1 cellular context compared by ENCODE assay signal in the genomic region with DNA sequence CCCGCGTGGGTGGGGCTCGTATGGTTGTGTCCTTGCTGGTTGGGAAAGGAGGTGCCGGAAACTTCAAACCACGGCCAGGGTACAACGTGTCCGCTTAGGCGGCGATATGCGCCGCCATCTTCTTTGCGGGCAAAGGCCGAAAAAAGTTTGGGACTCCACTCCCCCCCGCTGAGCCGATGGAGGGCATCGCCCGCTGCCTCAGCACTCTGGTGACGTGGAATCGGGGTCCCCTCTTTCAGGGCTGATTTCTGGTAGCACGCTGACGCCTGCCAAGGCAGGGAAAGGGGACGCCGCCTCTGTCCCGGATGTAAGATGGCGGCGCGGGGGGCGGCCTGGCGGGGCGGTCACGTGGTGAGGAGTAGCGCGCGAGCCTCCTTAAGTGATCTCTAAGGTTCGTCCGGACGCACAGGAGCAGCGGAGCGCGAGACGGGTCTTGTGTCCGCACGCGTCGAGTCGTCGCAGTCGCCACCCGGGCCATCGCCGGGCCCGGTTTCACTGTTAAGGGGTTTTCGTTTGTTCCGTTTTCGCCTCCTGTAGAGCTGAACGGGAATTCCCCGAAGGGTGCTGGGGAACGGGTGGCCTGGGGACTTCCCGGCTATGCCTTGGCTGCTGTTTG.
TF ChIP-seq lines count a peak whose summit lies in the region.

No MANE protein-coding gene starts in this region.

TF ChIP-seq in HepG2, 621 proteins besides CTCF, POLR2A, EP300 and RAD21 (continued from another document and continues in another):
- TF ChIP-seq, protein P1, sequence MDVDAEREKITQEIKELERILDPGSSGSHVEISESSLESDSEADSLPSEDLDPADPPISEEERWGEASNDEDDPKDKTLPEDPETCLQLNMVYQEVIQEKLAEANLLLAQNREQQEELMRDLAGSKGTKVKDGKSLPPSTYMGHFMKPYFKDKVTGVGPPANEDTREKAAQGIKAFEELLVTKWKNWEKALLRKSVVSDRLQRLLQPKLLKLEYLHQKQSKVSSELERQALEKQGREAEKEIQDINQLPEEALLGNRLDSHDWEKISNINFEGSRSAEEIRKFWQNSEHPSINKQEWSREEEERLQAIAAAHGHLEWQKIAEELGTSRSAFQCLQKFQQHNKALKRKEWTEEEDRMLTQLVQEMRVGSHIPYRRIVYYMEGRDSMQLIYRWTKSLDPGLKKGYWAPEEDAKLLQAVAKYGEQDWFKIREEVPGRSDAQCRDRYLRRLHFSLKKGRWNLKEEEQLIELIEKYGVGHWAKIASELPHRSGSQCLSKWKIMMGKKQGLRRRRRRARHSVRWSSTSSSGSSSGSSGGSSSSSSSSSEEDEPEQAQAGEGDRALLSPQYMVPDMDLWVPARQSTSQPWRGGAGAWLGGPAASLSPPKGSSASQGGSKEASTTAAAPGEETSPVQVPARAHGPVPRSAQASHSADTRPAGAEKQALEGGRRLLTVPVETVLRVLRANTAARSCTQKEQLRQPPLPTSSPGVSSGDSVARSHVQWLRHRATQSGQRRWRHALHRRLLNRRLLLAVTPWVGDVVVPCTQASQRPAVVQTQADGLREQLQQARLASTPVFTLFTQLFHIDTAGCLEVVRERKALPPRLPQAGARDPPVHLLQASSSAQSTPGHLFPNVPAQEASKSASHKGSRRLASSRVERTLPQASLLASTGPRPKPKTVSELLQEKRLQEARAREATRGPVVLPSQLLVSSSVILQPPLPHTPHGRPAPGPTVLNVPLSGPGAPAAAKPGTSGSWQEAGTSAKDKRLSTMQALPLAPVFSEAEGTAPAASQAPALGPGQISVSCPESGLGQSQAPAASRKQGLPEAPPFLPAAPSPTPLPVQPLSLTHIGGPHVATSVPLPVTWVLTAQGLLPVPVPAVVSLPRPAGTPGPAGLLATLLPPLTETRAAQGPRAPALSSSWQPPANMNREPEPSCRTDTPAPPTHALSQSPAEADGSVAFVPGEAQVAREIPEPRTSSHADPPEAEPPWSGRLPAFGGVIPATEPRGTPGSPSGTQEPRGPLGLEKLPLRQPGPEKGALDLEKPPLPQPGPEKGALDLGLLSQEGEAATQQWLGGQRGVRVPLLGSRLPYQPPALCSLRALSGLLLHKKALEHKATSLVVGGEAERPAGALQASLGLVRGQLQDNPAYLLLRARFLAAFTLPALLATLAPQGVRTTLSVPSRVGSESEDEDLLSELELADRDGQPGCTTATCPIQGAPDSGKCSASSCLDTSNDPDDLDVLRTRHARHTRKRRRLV (CRISPR knock-in tag; IDR thresholded peaks at IDR 0.05) = no peak; the same call in 1 of the 2 replicates
- TF ChIP-seq, protein P2, sequence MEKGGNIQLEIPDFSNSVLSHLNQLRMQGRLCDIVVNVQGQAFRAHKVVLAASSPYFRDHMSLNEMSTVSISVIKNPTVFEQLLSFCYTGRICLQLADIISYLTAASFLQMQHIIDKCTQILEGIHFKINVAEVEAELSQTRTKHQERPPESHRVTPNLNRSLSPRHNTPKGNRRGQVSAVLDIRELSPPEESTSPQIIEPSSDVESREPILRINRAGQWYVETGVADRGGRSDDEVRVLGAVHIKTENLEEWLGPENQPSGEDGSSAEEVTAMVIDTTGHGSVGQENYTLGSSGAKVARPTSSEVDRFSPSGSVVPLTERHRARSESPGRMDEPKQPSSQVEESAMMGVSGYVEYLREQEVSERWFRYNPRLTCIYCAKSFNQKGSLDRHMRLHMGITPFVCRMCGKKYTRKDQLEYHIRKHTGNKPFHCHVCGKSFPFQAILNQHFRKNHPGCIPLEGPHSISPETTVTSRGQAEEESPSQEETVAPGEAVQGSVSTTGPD (CRISPR knock-in tag; IDR thresholded peaks at IDR 0.05) = peak; percentile 19; the same call in 1 of the 2 replicates
- TF ChIP-seq, protein P3, sequence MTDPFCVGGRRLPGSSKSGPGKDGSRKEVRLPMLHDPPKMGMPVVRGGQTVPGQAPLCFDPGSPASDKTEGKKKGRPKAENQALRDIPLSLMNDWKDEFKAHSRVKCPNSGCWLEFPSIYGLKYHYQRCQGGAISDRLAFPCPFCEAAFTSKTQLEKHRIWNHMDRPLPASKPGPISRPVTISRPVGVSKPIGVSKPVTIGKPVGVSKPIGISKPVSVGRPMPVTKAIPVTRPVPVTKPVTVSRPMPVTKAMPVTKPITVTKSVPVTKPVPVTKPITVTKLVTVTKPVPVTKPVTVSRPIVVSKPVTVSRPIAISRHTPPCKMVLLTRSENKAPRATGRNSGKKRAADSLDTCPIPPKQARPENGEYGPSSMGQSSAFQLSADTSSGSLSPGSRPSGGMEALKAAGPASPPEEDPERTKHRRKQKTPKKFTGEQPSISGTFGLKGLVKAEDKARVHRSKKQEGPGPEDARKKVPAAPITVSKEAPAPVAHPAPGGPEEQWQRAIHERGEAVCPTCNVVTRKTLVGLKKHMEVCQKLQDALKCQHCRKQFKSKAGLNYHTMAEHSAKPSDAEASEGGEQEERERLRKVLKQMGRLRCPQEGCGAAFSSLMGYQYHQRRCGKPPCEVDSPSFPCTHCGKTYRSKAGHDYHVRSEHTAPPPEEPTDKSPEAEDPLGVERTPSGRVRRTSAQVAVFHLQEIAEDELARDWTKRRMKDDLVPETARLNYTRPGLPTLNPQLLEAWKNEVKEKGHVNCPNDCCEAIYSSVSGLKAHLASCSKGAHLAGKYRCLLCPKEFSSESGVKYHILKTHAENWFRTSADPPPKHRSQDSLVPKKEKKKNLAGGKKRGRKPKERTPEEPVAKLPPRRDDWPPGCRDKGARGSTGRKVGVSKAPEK (CRISPR knock-in tag; IDR thresholded peaks at IDR 0.05; ENCODE audit: borderline replicate concordance) = no peak
- TF ChIP-seq ZNF737 (CRISPR knock-in tag; IDR thresholded peaks at IDR 0.05; ENCODE audit: borderline replicate concordance) = no peak; the same call in 1 of the 2 replicates
- TF ChIP-seq, protein P4, sequence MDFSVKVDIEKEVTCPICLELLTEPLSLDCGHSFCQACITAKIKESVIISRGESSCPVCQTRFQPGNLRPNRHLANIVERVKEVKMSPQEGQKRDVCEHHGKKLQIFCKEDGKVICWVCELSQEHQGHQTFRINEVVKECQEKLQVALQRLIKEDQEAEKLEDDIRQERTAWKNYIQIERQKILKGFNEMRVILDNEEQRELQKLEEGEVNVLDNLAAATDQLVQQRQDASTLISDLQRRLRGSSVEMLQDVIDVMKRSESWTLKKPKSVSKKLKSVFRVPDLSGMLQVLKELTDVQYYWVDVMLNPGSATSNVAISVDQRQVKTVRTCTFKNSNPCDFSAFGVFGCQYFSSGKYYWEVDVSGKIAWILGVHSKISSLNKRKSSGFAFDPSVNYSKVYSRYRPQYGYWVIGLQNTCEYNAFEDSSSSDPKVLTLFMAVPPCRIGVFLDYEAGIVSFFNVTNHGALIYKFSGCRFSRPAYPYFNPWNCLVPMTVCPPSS (IDR thresholded peaks at IDR 0.05) = no peak
- peak; percentile 16; the same call in 1 of the 2 replicates for TF ChIP-seq ZNF232 (CRISPR knock-in tag; IDR thresholded peaks at IDR 0.05; ENCODE audit: borderline replicate concordance)
- peak; percentile 89 for TF ChIP-seq NFKB2 (CRISPR knock-in tag; IDR thresholded peaks at IDR 0.05; ENCODE audit: borderline replicate concordance)
- TF ChIP-seq, protein P5, sequence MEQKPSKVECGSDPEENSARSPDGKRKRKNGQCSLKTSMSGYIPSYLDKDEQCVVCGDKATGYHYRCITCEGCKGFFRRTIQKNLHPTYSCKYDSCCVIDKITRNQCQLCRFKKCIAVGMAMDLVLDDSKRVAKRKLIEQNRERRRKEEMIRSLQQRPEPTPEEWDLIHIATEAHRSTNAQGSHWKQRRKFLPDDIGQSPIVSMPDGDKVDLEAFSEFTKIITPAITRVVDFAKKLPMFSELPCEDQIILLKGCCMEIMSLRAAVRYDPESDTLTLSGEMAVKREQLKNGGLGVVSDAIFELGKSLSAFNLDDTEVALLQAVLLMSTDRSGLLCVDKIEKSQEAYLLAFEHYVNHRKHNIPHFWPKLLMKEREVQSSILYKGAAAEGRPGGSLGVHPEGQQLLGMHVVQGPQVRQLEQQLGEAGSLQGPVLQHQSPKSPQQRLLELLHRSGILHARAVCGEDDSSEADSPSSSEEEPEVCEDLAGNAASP (CRISPR knock-in tag; IDR thresholded peaks at IDR 0.05; ENCODE audit: borderline replicate concordance) = peak; percentile 28; the same call in 1 of the 2 replicates
- peak; percentile 20; the same call in 1 of the 2 replicates for TF ChIP-seq MED13 (CRISPR knock-in tag; IDR thresholded peaks at IDR 0.05)
- 0 out of 2 replicates have a peak, but pooled peaks have one; percentile 41 for TF ChIP-seq MEIS1 (CRISPR knock-in tag; IDR thresholded peaks at IDR 0.05; ENCODE audit: borderline replicate concordance)
- TF ChIP-seq ZNF234 (CRISPR knock-in tag; conservative IDR thresholded peaks at IDR 0.05) = no peak; the same call in 1 of the 2 replicates
- TF ChIP-seq, protein P6, sequence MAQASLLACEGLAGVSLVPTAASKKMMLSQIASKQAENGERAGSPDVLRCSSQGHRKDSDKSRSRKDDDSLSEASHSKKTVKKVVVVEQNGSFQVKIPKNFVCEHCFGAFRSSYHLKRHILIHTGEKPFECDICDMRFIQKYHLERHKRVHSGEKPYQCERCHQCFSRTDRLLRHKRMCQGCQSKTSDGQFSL (CRISPR knock-in tag; IDR thresholded peaks at IDR 0.05) = 0 out of 2 replicates have a peak, but pooled peaks have one; percentile 30
- peak; percentile 23; the same call in 1 of the 2 replicates for TF ChIP-seq ZNF589 (CRISPR knock-in tag; conservative IDR thresholded peaks at IDR 0.05)
- TF ChIP-seq REPIN1 (CRISPR knock-in tag; IDR thresholded peaks at IDR 0.05; ENCODE audit: borderline replicate concordance, low read depth) = peak; percentile 83
- TF ChIP-seq MED1 (CRISPR knock-in tag; IDR thresholded peaks at IDR 0.05) = peak; percentile 64; the same call in 1 of the 2 replicates
- TF ChIP-seq, protein P7, sequence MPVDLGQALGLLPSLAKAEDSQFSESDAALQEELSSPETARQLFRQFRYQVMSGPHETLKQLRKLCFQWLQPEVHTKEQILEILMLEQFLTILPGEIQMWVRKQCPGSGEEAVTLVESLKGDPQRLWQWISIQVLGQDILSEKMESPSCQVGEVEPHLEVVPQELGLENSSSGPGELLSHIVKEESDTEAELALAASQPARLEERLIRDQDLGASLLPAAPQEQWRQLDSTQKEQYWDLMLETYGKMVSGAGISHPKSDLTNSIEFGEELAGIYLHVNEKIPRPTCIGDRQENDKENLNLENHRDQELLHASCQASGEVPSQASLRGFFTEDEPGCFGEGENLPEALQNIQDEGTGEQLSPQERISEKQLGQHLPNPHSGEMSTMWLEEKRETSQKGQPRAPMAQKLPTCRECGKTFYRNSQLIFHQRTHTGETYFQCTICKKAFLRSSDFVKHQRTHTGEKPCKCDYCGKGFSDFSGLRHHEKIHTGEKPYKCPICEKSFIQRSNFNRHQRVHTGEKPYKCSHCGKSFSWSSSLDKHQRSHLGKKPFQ (CRISPR knock-in tag; IDR thresholded peaks at IDR 0.05; ENCODE audit: insufficient replicate concordance) = peak; percentile 71
- TF ChIP-seq ZNF431 (CRISPR knock-in tag; IDR thresholded peaks at IDR 0.05; ENCODE audit: borderline replicate concordance, low read depth) = 0 out of 2 replicates have a peak, but pooled peaks have one; percentile 9
- TF ChIP-seq, protein P8, sequence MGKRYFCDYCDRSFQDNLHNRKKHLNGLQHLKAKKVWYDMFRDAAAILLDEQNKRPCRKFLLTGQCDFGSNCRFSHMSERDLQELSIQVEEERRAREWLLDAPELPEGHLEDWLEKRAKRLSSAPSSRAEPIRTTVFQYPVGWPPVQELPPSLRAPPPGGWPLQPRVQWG (CRISPR knock-in tag; IDR thresholded peaks at IDR 0.05; ENCODE audit: borderline replicate concordance, low read depth) = no peak
- TF ChIP-seq FOXO1 (CRISPR knock-in tag; IDR thresholded peaks at IDR 0.05) = peak; percentile 21; the same call in 1 of the 2 replicates
- 0 out of 2 replicates have a peak, but pooled peaks have one; percentile 15 for TF ChIP-seq KDM6A (CRISPR knock-in tag; IDR thresholded peaks at IDR 0.05; ENCODE audit: low read depth)
- TF ChIP-seq ZNF788 (CRISPR knock-in tag; IDR thresholded peaks at IDR 0.05; ENCODE audit: borderline replicate concordance) = peak; percentile 17; the same call in 1 of the 2 replicates
- TF ChIP-seq, protein P9, sequence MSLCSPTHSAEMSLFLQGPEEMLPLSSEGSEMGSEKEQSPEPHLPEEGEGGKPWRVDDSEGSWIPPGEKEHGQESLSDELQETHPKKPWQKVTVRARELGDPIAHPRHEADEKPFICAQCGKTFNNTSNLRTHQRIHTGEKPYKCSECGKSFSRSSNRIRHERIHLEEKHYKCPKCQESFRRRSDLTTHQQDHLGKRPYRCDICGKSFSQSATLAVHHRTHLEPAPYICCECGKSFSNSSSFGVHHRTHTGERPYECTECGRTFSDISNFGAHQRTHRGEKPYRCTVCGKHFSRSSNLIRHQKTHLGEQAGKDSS (CRISPR knock-in tag; IDR thresholded peaks at IDR 0.05; ENCODE audit: borderline replicate concordance, low read depth) = no peak
- peak; percentile 59; the same call in 1 of the 2 replicates for TF ChIP-seq ZSCAN21 (CRISPR knock-in tag; IDR thresholded peaks at IDR 0.05; ENCODE audit: borderline replicate concordance)
- TF ChIP-seq ZNF724P (CRISPR knock-in tag; IDR thresholded peaks at IDR 0.05; ENCODE audit: borderline replicate concordance) = peak; percentile 17; the same call in 1 of the 2 replicates
- no peak for TF ChIP-seq SKI (IDR thresholded peaks at IDR 0.05; ENCODE audit: partially characterized antibody)
- peak; percentile 71; the same call in 1 of the 2 replicates for TF ChIP-seq AHR (CRISPR knock-in tag; IDR thresholded peaks at IDR 0.05)
- TF ChIP-seq TEAD3 (CRISPR knock-in tag; optimal IDR thresholded peaks at IDR 0.05; ENCODE audit: borderline replicate concordance) = peak; percentile 35
- 0 out of 2 replicates have a peak, but pooled peaks have one; percentile 20 for TF ChIP-seq ZBTB20 (CRISPR knock-in tag; IDR thresholded peaks at IDR 0.05; ENCODE audit: borderline replicate concordance, low read depth)
- TF ChIP-seq ETV6 (CRISPR knock-in tag; conservative IDR thresholded peaks at IDR 0.05) = peak; percentile 47
- TF ChIP-seq, protein P10, sequence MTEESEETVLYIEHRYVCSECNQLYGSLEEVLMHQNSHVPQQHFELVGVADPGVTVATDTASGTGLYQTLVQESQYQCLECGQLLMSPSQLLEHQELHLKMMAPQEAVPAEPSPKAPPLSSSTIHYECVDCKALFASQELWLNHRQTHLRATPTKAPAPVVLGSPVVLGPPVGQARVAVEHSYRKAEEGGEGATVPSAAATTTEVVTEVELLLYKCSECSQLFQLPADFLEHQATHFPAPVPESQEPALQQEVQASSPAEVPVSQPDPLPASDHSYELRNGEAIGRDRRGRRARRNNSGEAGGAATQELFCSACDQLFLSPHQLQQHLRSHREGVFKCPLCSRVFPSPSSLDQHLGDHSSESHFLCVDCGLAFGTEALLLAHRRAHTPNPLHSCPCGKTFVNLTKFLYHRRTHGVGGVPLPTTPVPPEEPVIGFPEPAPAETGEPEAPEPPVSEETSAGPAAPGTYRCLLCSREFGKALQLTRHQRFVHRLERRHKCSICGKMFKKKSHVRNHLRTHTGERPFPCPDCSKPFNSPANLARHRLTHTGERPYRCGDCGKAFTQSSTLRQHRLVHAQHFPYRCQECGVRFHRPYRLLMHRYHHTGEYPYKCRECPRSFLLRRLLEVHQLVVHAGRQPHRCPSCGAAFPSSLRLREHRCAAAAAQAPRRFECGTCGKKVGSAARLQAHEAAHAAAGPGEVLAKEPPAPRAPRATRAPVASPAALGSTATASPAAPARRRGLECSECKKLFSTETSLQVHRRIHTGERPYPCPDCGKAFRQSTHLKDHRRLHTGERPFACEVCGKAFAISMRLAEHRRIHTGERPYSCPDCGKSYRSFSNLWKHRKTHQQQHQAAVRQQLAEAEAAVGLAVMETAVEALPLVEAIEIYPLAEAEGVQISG (CRISPR knock-in tag; IDR thresholded peaks at IDR 0.05) = peak; percentile 51; the same call in 1 of the 2 replicates
